Comparison of ENCODE assay signal across 17 cellular contexts in genomic region chr9:126456396-126456795, GRCh38.
"Had no signal": no experiment of that assay in that cellular context is flagged by ENCODE, and none has a peak within 500 bp of the region (broad histone marks: within the 10 kb centered on the region; RNA-seq: fewer than 3 reads in every experiment).

No MANE protein-coding gene starts in this region.

- H3K4me3 ChIP-seq: breast epithelium, lung, mucosa of descending colon, right atrium auricular region, SK-N-MC, thyroid gland, uterus had no signal

- H3K27me3 ChIP-seq: breast epithelium, right atrium auricular region, thyroid gland, uterus had no signal

- H3K36me3 ChIP-seq: breast epithelium, right atrium auricular region, thyroid gland, uterus had no signal

- DNase-seq: activated CD4-positive, alpha-beta T cell treated with anti-CD3 and anti-CD28 coated beads, Interleukin-2, amount 50 U/mL, for 1 hour; activated naive CD4-positive, alpha-beta T cell; activated T-cell treated with anti-CD3 and anti-CD28 coated beads for 4 hours; anterior cingulate cortex; left cardiac atrium; mucosa of descending colon; natural killer cell; small intestine; T-cell; T-helper 9 cell; thyroid gland; uterus had no signal

- ATAC-seq: activated CD4-positive, CD25-positive, alpha-beta regulatory T cell treated with anti-CD3 and anti-CD28 coated beads, Interleukin-2, amount 50 U/mL, for 24 hours; mucosa of descending colon; natural killer cell; T-cell had no signal

- H3K4me1 ChIP-seq: breast epithelium, right atrium auricular region, thyroid gland, uterus had no signal

- H3K9me3 ChIP-seq: breast epithelium, mucosa of descending colon, right atrium auricular region, thyroid gland, uterus had no signal

- H3K27ac ChIP-seq: breast epithelium, right atrium auricular region, SK-N-MC, thyroid gland, uterus had no signal
